7 cellular contexts compared by ENCODE assay signal in genomic region chr14:70601162-70601561, GRCh38. TPM values are rescaled to one million over a fixed set of nuclear protein-coding genes. Genes with fewer than 3 reads are reported as not detected.
DNase-seq lines count a peak whose midpoint lies in the region; ATAC-seq, FAIRE-seq and TF ChIP-seq lines count a peak whose summit lies in the region.

No MANE protein-coding gene starts in this region.

- ATAC-seq in SK-N-SH treated with all-trans-retinoic acid at 6 μM for 48 hours (peak; percentile 41), heart right ventricle (peak in 6 of 8 donors; percentile 16 to 41 (median 27)), HG03108 (IDR thresholded peaks at IDR 0.05; ENCODE audit: unreplicated experiment) (no peak)

- peaks cover 0 to 17% (median 4%) of the 10 kb centered on the region in 7 donors for H3K27me3 ChIP-seq in heart right ventricle

- H3K27ac ChIP-seq in heart right ventricle, result peak overlapping the region in 9 of 10 donors; percentile 5 to 79 (median 73)
- peak overlapping the region in 20 of 21 experiments; percentile 37 to 88 (median 74) for H3K27ac ChIP-seq in skin epidermis

- FAIRE-seq in GM19239 (lab: Jason Lieb, UNC), result peak; percentile 74

- H3K4me3 ChIP-seq in heart right ventricle (peak overlapping the region in 9 of 10 donors; percentile 33 to 94 (median 76)), skin epidermis (peak overlapping the region; percentile 44 to 97 (median 79))

- peaks cover 4 to 34% (median 15%) of the 10 kb centered on the region in 9 donors for H3K4me1 ChIP-seq in heart right ventricle

- H3K36me3 ChIP-seq in heart right ventricle, result peaks cover 0 to 15% (median 4%) of the 10 kb centered on the region in 9 donors

- DNase-seq in GM19239 (ENCODE audit: insufficient read length, low spot score), result no peak
- no peak for DNase-seq in heart right ventricle
- no peak for DNase-seq in NAMALWA (ENCODE audit: low spot score)
- DNase-seq in HUDEP-2 (lab: John Stamatoyannopoulos, UW; ENCODE audit: unreplicated experiment in 76 of 76), result no peak

- H3K9me3 ChIP-seq in heart right ventricle, result no peaks in the 10 kb centered on the region

- WGBS in heart right ventricle, 2 donors, result 35 to 38% methylated on average over 3 of the region's 3 CpGs

- no peak for TF ChIP-seq CTCF in heart right ventricle (IDR thresholded peaks at IDR 0.05)

- intact Hi-C loops in heart right ventricle (cut with DNase I), result no loop called here

TF ChIP-seq in SK-N-SH treated with all-trans-retinoic acid at 6 μM for 48 hours, 23 proteins besides CTCF, POLR2A, EP300 and RAD21:
- TF ChIP-seq PATZ1 (CRISPR knock-in tag; IDR thresholded peaks at IDR 0.05; ENCODE audit: borderline replicate concordance) (no peak), ISL1 (CRISPR knock-in tag; IDR thresholded peaks at IDR 0.05) (peak; percentile 41; the same call in 1 of the 2 replicates), RARB (CRISPR knock-in tag; IDR thresholded peaks at IDR 0.05) (no peak), SNAI2 (CRISPR knock-in tag; IDR thresholded peaks at IDR 0.05) (no peak)

RNA-seq across cellular contexts. Expression of gene MED6, which starts 0.7 kb away (rescaled TPM):
- 10 to 100 TPM; 19.2 to 26.6 (median 22.0) TPM for total RNA-seq in heart right ventricle
- 10 to 100 TPM in 1 of 2 donors, 1 to 10 TPM in 1; 7.8 to 17.0 TPM for polyA plus RNA-seq in heart right ventricle

RNA-seq across cellular contexts. Expression of gene TTC9, which starts 40.6 kb away (rescaled TPM):
- total RNA-seq in heart right ventricle, result 1 to 10 TPM in 6 of 10 donors, under 1 TPM in 4; 0.31 to 2.9 (median 1.6) TPM
- under 1 TPM; 0.22 to 0.84 TPM for polyA plus RNA-seq in heart right ventricle
